In genomic region chr13:42063105-42063504, GRCh38 we compare ENCODE assay signal across 23 cellular contexts. TPM values are rescaled to one million over a fixed set of nuclear protein-coding genes. Genes with fewer than 3 reads are reported as not detected.
DNase-seq lines count a peak whose midpoint lies in the region; ATAC-seq, FAIRE-seq and TF ChIP-seq lines count a peak whose summit lies in the region.
"Had no signal": no experiment of that assay in that cellular context is flagged by ENCODE, and none has a peak within 500 bp of the region (broad histone marks: within the 10 kb centered on the region; RNA-seq: fewer than 3 reads in every experiment).

No MANE protein-coding gene starts in this region.

- TF ChIP-seq CTCF in RWPE2 (IDR thresholded peaks at IDR 0.05; ENCODE audit: poor library complexity, severe bottlenecking) (no peak), endothelial cell (IDR thresholded peaks at IDR 0.05; ENCODE audit: unreplicated experiment) (no peak), D721Med (IDR thresholded peaks at IDR 0.05; ENCODE audit: insufficient read depth, missing control alignments) (no peak)

- H2BK15ac ChIP-seq in mesendoderm (replicated peaks; ENCODE audit: low read depth), result no peak overlapping the region

- peaks cover 6% of the 10 kb centered on the region for H3K4me1 Mint-ChIP-seq in endothelial cell (ENCODE audit: unreplicated experiment)

- no peak overlapping the region for H3K27ac ChIP-seq in RWPE2 (ENCODE audit: poor library complexity, severe bottlenecking)
- H3K27ac ChIP-seq in mesendoderm (ENCODE audit: low read depth, low read length), result no peak overlapping the region
- H3K27ac ChIP-seq: BLaER1 treated with 17β-estradiol and CSF1 and Interleukin-3, amounts not matched to agents 10 nM and 100 nM; Peyer's patch; SJSA1 had no signal

- H3K4me1 ChIP-seq in RWPE2 (ENCODE audit: insufficient read depth, poor library complexity, severe bottlenecking) (peaks cover 8% of the 10 kb centered on the region), mesendoderm (ENCODE audit: control insufficient read depth, low read depth, low read length) (no peaks in the 10 kb centered on the region)
- H3K4me1 ChIP-seq: BLaER1 treated with 17β-estradiol and CSF1 and Interleukin-3, amounts not matched to agents 10 nM and 100 nM; Peyer's patch had no signal

- H3K27me3 ChIP-seq in RWPE2 (ENCODE audit: insufficient read depth, poor library complexity, severe bottlenecking) (no peaks in the 10 kb centered on the region), mesendoderm (ENCODE audit: insufficient read depth, low read length, poor library complexity) (no peaks in the 10 kb centered on the region)
- H3K27me3 ChIP-seq: BLaER1 treated with 17β-estradiol and CSF1 and Interleukin-3, amounts not matched to agents 10 nM and 100 nM; Peyer's patch; SJSA1 had no signal

- no peak overlapping the region for H3K23ac ChIP-seq in mesendoderm (ENCODE audit: low read length)

- H3K4me3 ChIP-seq in RWPE2 (ENCODE audit: severe bottlenecking) (no peak overlapping the region), mesendoderm (ENCODE audit: low read length) (no peak overlapping the region)
- H3K4me3 ChIP-seq: BLaER1 treated with 17β-estradiol and CSF1 and Interleukin-3, amounts not matched to agents 10 nM and 100 nM; K562; Peyer's patch; SJSA1 had no signal

- peaks cover 2% of the 10 kb centered on the region for H3K79me1 ChIP-seq in mesendoderm (ENCODE audit: low read length)

- no peak overlapping the region for H3K4ac ChIP-seq in mesendoderm (ENCODE audit: low read depth, low read length)

- 0 out of 3 replicates have a peak, but pooled peaks have one; percentile 35 for ATAC-seq in RWPE2 (ENCODE audit: low read depth)
- ATAC-seq: CD8-positive, alpha-beta T cell; K562 had no signal

- H3K79me2 ChIP-seq in mesendoderm (ENCODE audit: control insufficient read depth, insufficient read depth, low read length), result no peaks in the 10 kb centered on the region

- peak overlapping the region; percentile 24 for H3K4me3 Mint-ChIP-seq in endothelial cell (ENCODE audit: unreplicated experiment)
- H3K4me3 Mint-ChIP-seq: CD8-positive, alpha-beta T cell had no signal

- no peak overlapping the region for H3K27ac Mint-ChIP-seq in endothelial cell (ENCODE audit: unreplicated experiment)
- H3K27ac Mint-ChIP-seq: CD8-positive, alpha-beta T cell had no signal

- no peak overlapping the region for H4K8ac ChIP-seq in mesendoderm (ENCODE audit: low read depth, low read length)

- no peaks in the 10 kb centered on the region for H3K9me3 ChIP-seq in RWPE2 (ENCODE audit: severe bottlenecking)
- H3K9me3 ChIP-seq: Peyer's patch, SJSA1 had no signal

- H3K27me3 Mint-ChIP-seq in endothelial cell (ENCODE audit: unreplicated experiment), result peaks cover 1% of the 10 kb centered on the region

- WGBS in mesendoderm (ENCODE audit: extremely low coverage, insufficient coverage, low lambda C conversion rate), result no CpG with 5 or more reads among the region's 2 CpGs

- no peak overlapping the region for H3K4me2 ChIP-seq in mesendoderm (ENCODE audit: low read length)
- H3K4me2 ChIP-seq: BLaER1 treated with 17β-estradiol and CSF1 and Interleukin-3, amounts not matched to agents 10 nM and 100 nM had no signal

- H3K56ac ChIP-seq in mesendoderm (ENCODE audit: low read length), result no peak overlapping the region

- H3K9me3 Mint-ChIP-seq in endothelial cell (ENCODE audit: unreplicated experiment), result no peaks in the 10 kb centered on the region

- H2BK5ac ChIP-seq in mesendoderm (ENCODE audit: low read length), result no peak overlapping the region

- H2BK120ac ChIP-seq in mesendoderm (ENCODE audit: low read depth, low read length), result no peak overlapping the region

- no peak overlapping the region for H2AK5ac ChIP-seq in mesendoderm (ENCODE audit: low read length)

- no peak overlapping the region for H4K5ac ChIP-seq in mesendoderm (ENCODE audit: low read length)

- DNase-seq in ELF-1 (ENCODE audit: low read depth, low spot score) (peak; percentile 17), RWPE2 (ENCODE audit: low spot score) (no peak), endothelial cell (ENCODE audit: low spot score) (no peak), mesendoderm (peak; percentile 78), C1 segment of cervical spinal cord (lab: John Stamatoyannopoulos, UW) (no peak), NCI-H2227 (lab: John Stamatoyannopoulos, UW; ENCODE audit: unreplicated experiment) (no peak), D721Med (ENCODE audit: insufficient read length, low spot score) (no peak)
- DNase-seq: 8988T; CD8-positive, alpha-beta T cell; GF-D8; MM.1S; NCI-H1048; NCI-H1417 treated with DMSO at 0.1 percent for 48 hours; NCI-H187; NCI-H2107; NCI-H2227 treated with DMSO at 0.1 percent for 48 hours; NCI-H510A treated with DMSO at 0.1 percent for 48 hours; NCI-H748 treated with DMSO at 0.1 percent for 48 hours; NK-92 treated with Interleukin-12 subunit alpha and Interleukin-12 subunit beta, amount 100 ng/mL, for 24 hours; Peyer's patch had no signal

- no peak overlapping the region for H3K18ac ChIP-seq in mesendoderm (ENCODE audit: low read length)

- H3K9ac ChIP-seq in mesendoderm (ENCODE audit: low read length), result no peak overlapping the region
- H3K9ac ChIP-seq: BLaER1 treated with 17β-estradiol and CSF1 and Interleukin-3, amounts not matched to agents 10 nM and 100 nM had no signal

- peaks cover 41% of the 10 kb centered on the region for H3K36me3 Mint-ChIP-seq in endothelial cell (ENCODE audit: low read depth, unreplicated experiment)

- H3K36me3 ChIP-seq in RWPE2 (ENCODE audit: low read depth) (peaks cover 33% of the 10 kb centered on the region), mesendoderm (ENCODE audit: control insufficient read depth, insufficient read depth, low read length) (no peaks in the 10 kb centered on the region)
- H3K36me3 ChIP-seq: Peyer's patch had no signal

- no peak for FAIRE-seq in D721Med (lab: Jason Lieb, UNC)
- FAIRE-seq: K562 had no signal

RNA-seq across cellular contexts. Expression of gene DGKH, which starts 14.7 kb away (rescaled TPM):
- total RNA-seq in endothelial cell (ENCODE audit: unreplicated experiment), result 45.1 TPM
- 2.3 TPM for polyA plus RNA-seq in mesendoderm (2013, experiment 1 of 2)
- 2.2 TPM for polyA plus RNA-seq in mesendoderm (2013, experiment 2 of 2)

Comparison
In these comparisons a context has a peak if more than half of its experiments do, and no peak if none do; other contexts are left out.
1. DNase-seq: peak in ELF-1 (single experiment) and mesendoderm (single experiment); none in RWPE2 (single experiment), endothelial cell (single experiment), C1 segment of cervical spinal cord (0 of 14), NCI-H2227 (single experiment) and D721Med (single experiment).